In genomic region chr4:38802561-38803355, GRCh38 we compare ENCODE assay signal across 1 cellular context.
TF ChIP-seq lines count a peak whose summit lies in the region.

No MANE protein-coding gene starts in this region.

TF ChIP-seq in GM12878, 131 proteins besides CTCF, POLR2A, EP300 and RAD21 (continues in another document):
- no peak for TF ChIP-seq PKNOX1 (IDR thresholded peaks at IDR 0.05)
- no peak for TF ChIP-seq SPI1 (IDR thresholded peaks at IDR 0.05; ENCODE audit: borderline replicate concordance, insufficient read depth, low read depth, low read length)
- TF ChIP-seq FOXM1 (IDR thresholded peaks at IDR 0.05; ENCODE audit: low read depth, low read length): no peak
- TF ChIP-seq RBBP5 (conservative IDR thresholded peaks at IDR 0.05): no peak
- 0 out of 2 replicates have a peak, but pooled peaks have one; percentile 13 for TF ChIP-seq DPF2 (IDR thresholded peaks at IDR 0.05)
- TF ChIP-seq PRDM15 (CRISPR knock-in tag; IDR thresholded peaks at IDR 0.05): no peak
- no peak for TF ChIP-seq ATF7 (IDR thresholded peaks at IDR 0.05; ENCODE audit: low read depth)
- no peak for TF ChIP-seq IRF4 (IDR thresholded peaks at IDR 0.05; ENCODE audit: low read depth, low read length)
- no peak for TF ChIP-seq E2F8 (IDR thresholded peaks at IDR 0.05; ENCODE audit: low read depth, partially characterized antibody)
- TF ChIP-seq ZNF687 (IDR thresholded peaks at IDR 0.05): peak; percentile 61; the same call in 1 of the 2 replicates
- no peak for TF ChIP-seq NFXL1 (IDR thresholded peaks at IDR 0.05; ENCODE audit: borderline replicate concordance)
- no peak for TF ChIP-seq ASH2L (IDR thresholded peaks at IDR 0.05; ENCODE audit: borderline replicate concordance, low read depth)
- TF ChIP-seq ZBTB4 (CRISPR knock-in tag; IDR thresholded peaks at IDR 0.05): peak; percentile 6; the same call in 1 of the 2 replicates
- no peak for TF ChIP-seq USF2 (IDR thresholded peaks at IDR 0.05; ENCODE audit: borderline replicate concordance, low read depth, low read length)
- no peak for TF ChIP-seq MTA2 (IDR thresholded peaks at IDR 0.05; ENCODE audit: low read depth)
- peak; percentile 73 for TF ChIP-seq KLF5 (IDR thresholded peaks at IDR 0.05; ENCODE audit: partially characterized antibody)
- no peak for TF ChIP-seq RCOR1 (conservative IDR thresholded peaks at IDR 0.05; ENCODE audit: low read depth, low read length)
- no peak for TF ChIP-seq PAX8 (IDR thresholded peaks at IDR 0.05)
- peak; percentile 88 for TF ChIP-seq MLLT1 (IDR thresholded peaks at IDR 0.05)
- 0 out of 3 replicates have a peak, but pooled peaks have one; percentile 2 for TF ChIP-seq POU2F2 (IDR thresholded peaks at IDR 0.05; ENCODE audit: borderline replicate concordance, low read depth, low read length)
- TF ChIP-seq RB1 (IDR thresholded peaks at IDR 0.05; ENCODE audit: borderline replicate concordance): no peak
- TF ChIP-seq NFIC (IDR thresholded peaks at IDR 0.05; ENCODE audit: low read depth, low read length): no peak
- TF ChIP-seq CEBPZ (IDR thresholded peaks at IDR 0.05; ENCODE audit: low read depth, low read length): peak; percentile 40; the same call in 1 of the 2 replicates
- no peak for TF ChIP-seq GATAD2B (conservative IDR thresholded peaks at IDR 0.05; ENCODE audit: low read depth)
- TF ChIP-seq ZBTB33 (IDR thresholded peaks at IDR 0.05): peak; percentile 10; the same call in 1 of the 2 replicates
- TF ChIP-seq PAX5 (IDR thresholded peaks at IDR 0.05; ENCODE audit: borderline replicate concordance, low read depth, low read length): no peak
- no peak for TF ChIP-seq CREB1 (IDR thresholded peaks at IDR 0.05; ENCODE audit: low read depth)
- peak; percentile 51; the same call in 1 of the 2 replicates for TF ChIP-seq POLR2AphosphoS5 (IDR thresholded peaks at IDR 0.05; ENCODE audit: low read length)
